ENCODE assay signal across 1 cellular context in the genomic region with DNA sequence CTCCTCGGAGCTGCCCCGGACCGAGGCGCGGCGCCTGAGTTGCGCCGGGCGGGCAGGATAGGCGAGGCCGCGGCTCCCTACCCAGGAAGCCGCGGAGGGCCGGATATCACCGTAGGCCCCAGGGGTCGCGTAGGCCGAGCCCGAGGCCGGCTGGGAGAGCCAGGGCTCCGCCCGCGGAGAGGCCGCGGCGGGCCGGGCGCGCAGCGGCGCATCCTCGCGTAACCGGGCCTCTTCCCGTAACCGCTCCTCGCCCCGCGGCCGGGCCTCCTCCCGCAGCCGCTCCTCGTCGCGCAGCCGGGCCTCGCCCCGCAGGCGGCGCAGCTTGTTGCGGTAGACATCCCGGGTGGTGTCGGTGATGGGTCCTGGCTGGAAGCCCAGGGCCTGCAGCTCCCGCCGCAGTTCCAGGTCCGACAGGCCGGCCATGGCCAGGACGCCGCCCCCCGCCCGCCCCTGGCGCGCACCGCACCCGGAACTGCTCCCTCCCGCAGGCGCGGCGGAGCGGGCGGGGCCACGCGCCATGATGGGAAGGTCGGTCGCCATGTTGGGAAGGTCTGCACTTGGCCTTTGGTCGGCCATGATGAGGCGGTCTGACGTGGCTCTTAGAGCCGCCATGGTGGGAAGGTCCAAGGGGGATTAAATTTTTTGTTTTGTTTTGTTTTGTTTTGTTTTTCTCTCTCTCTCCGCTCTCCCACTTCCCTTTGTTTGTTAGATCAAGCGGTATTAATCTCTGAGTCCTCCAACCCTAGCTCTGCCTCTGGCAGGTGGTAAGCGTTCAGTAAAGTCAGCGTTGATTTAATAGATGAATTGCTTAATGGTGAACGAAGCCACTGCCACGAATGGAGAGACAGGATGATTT.
TF ChIP-seq lines count a peak whose summit lies in the region.

A gene (minus strand): TSS at position 437 of the 856 bp plus-strand sequence. CDS start 14 bp downstream, at position 423.

TF ChIP-seq in HEK293, 187 proteins besides CTCF, POLR2A, EP300 and RAD21 (continued from another document):
- TF ChIP-seq ZNF138 (tag by site-specific recombination; IDR thresholded peaks at IDR 0.05; ENCODE audit: borderline replicate concordance): no peak
- TF ChIP-seq, protein P1, sequence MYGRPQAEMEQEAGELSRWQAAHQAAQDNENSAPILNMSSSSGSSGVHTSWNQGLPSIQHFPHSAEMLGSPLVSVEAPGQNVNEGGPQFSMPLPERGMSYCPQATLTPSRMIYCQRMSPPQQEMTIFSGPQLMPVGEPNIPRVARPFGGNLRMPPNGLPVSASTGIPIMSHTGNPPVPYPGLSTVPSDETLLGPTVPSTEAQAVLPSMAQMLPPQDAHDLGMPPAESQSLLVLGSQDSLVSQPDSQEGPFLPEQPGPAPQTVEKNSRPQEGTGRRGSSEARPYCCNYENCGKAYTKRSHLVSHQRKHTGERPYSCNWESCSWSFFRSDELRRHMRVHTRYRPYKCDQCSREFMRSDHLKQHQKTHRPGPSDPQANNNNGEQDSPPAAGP (tag by site-specific recombination; IDR thresholded peaks at IDR 0.05): 0 out of 2 replicates have a peak, but pooled peaks have one; percentile 86
- TF ChIP-seq, protein P2, sequence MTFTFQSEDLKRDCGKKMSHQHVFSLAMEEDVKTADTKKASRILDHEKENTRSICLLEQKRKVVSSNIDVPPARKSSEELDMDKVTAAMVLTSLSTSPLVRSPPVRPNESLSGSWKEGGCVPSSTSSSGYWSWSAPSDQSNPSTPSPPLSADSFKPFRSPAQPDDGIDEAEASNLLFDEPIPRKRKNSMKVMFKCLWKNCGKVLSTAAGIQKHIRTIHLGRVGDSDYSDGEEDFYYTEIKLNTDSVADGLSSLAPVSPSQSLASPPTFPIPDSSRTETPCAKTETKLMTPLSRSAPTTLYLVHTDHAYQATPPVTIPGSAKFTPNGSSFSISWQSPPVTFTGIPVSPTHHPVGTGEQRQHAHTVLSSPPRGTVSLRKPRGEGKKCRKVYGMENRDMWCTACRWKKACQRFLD (tag by site-specific recombination; IDR thresholded peaks at IDR 0.05): no peak
- no peak for TF ChIP-seq ZNF596 (tag by site-specific recombination; IDR thresholded peaks at IDR 0.05)
- TF ChIP-seq, protein P3, sequence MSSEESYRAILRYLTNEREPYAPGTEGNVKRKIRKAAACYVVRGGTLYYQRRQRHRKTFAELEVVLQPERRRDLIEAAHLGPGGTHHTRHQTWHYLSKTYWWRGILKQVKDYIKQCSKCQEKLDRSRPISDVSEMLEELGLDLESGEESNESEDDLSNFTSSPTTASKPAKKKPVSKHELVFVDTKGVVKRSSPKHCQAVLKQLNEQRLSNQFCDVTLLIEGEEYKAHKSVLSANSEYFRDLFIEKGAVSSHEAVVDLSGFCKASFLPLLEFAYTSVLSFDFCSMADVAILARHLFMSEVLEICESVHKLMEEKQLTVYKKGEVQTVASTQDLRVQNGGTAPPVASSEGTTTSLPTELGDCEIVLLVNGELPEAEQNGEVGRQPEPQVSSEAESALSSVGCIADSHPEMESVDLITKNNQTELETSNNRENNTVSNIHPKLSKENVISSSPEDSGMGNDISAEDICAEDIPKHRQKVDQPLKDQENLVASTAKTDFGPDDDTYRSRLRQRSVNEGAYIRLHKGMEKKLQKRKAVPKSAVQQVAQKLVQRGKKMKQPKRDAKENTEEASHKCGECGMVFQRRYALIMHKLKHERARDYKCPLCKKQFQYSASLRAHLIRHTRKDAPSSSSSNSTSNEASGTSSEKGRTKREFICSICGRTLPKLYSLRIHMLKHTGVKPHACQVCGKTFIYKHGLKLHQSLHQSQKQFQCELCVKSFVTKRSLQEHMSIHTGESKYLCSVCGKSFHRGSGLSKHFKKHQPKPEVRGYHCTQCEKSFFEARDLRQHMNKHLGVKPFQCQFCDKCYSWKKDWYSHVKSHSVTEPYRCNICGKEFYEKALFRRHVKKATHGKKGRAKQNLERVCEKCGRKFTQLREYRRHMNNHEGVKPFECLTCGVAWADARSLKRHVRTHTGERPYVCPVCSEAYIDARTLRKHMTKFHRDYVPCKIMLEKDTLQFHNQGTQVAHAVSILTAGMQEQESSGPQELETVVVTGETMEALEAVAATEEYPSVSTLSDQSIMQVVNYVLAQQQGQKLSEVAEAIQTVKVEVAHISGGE (tag by site-specific recombination; conservative IDR thresholded peaks at IDR 0.05; ENCODE audit: low read depth): peak; percentile 78
- no peak for TF ChIP-seq MEIS1 (CRISPR knock-in tag; IDR thresholded peaks at IDR 0.05; ENCODE audit: borderline replicate concordance)
- TF ChIP-seq, protein P4, sequence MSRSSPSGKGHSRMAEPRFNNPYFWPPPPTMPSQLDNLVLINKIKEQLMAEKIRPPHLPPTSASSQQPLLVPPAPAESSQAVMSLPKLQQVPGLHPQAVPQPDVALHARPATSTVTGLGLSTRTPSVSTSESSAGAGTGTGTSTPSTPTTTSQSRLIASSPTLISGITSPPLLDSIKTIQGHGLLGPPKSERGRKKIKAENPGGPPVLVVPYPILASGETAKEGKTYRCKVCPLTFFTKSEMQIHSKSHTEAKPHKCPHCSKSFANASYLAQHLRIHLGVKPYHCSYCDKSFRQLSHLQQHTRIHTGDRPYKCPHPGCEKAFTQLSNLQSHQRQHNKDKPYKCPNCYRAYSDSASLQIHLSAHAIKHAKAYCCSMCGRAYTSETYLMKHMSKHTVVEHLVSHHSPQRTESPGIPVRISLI (tag by site-specific recombination; IDR thresholded peaks at IDR 0.05): no peak
- TF ChIP-seq PRDM1 (tag by site-specific recombination; IDR thresholded peaks at IDR 0.05): no peak
- no peak; the same call in 1 of the 2 replicates for TF ChIP-seq REPIN1 (tag by site-specific recombination; IDR thresholded peaks at IDR 0.05; ENCODE audit: low read depth)
- TF ChIP-seq ZNF785 (tag by site-specific recombination; IDR thresholded peaks at IDR 0.05): peak; percentile 66; the same call in 1 of the 2 replicates
- TF ChIP-seq, protein P5, sequence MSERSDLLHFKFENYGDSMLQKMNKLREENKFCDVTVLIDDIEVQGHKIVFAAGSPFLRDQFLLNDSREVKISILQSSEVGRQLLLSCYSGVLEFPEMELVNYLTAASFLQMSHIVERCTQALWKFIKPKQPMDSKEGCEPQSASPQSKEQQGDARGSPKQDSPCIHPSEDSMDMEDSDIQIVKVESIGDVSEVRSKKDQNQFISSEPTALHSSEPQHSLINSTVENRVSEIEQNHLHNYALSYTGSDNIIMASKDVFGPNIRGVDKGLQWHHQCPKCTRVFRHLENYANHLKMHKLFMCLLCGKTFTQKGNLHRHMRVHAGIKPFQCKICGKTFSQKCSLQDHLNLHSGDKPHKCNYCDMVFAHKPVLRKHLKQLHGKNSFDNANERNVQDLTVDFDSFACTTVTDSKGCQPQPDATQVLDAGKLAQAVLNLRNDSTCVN (tag by site-specific recombination; optimal IDR thresholded peaks at IDR 0.05): peak; percentile 75
- TF ChIP-seq ZNF623 (tag by site-specific recombination; IDR thresholded peaks at IDR 0.05): no peak
- no peak for TF ChIP-seq ZNF830 (tag by site-specific recombination; IDR thresholded peaks at IDR 0.05; ENCODE audit: low read depth)
- TF ChIP-seq ZNF23 (tag by site-specific recombination; IDR thresholded peaks at IDR 0.05; ENCODE audit: borderline replicate concordance): no peak
- TF ChIP-seq ZNF16 (tag by site-specific recombination; IDR thresholded peaks at IDR 0.05; ENCODE audit: low read depth): no peak
- TF ChIP-seq ZNF335 (tag by site-specific recombination; conservative IDR thresholded peaks at IDR 0.05): peak; percentile 97
- no peak for TF ChIP-seq ZNF132 (tag by site-specific recombination; IDR thresholded peaks at IDR 0.05; ENCODE audit: borderline replicate concordance)
- TF ChIP-seq, protein P6, sequence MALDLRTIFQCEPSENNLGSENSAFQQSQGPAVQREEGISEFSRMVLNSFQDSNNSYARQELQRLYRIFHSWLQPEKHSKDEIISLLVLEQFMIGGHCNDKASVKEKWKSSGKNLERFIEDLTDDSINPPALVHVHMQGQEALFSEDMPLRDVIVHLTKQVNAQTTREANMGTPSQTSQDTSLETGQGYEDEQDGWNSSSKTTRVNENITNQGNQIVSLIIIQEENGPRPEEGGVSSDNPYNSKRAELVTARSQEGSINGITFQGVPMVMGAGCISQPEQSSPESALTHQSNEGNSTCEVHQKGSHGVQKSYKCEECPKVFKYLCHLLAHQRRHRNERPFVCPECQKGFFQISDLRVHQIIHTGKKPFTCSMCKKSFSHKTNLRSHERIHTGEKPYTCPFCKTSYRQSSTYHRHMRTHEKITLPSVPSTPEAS (tag by site-specific recombination; IDR thresholded peaks at IDR 0.05): peak; percentile 26; the same call in 1 of the 2 replicates
- TF ChIP-seq IKZF3 (tag by site-specific recombination; IDR thresholded peaks at IDR 0.05): peak; percentile 37; the same call in 1 of the 2 replicates
- TF ChIP-seq, protein P7, sequence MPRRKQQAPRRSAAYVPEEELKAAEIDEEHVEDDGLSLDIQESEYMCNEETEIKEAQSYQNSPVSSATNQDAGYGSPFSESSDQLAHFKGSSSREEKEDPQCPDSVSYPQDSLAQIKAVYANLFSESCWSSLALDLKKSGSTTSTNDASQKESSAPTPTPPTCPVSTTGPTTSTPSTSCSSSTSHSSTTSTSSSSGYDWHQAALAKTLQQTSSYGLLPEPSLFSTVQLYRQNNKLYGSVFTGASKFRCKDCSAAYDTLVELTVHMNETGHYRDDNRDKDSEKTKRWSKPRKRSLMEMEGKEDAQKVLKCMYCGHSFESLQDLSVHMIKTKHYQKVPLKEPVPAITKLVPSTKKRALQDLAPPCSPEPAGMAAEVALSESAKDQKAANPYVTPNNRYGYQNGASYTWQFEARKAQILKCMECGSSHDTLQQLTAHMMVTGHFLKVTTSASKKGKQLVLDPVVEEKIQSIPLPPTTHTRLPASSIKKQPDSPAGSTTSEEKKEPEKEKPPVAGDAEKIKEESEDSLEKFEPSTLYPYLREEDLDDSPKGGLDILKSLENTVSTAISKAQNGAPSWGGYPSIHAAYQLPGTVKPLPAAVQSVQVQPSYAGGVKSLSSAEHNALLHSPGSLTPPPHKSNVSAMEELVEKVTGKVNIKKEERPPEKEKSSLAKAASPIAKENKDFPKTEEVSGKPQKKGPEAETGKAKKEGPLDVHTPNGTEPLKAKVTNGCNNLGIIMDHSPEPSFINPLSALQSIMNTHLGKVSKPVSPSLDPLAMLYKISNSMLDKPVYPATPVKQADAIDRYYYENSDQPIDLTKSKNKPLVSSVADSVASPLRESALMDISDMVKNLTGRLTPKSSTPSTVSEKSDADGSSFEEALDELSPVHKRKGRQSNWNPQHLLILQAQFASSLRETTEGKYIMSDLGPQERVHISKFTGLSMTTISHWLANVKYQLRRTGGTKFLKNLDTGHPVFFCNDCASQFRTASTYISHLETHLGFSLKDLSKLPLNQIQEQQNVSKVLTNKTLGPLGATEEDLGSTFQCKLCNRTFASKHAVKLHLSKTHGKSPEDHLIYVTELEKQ (tag by site-specific recombination; IDR thresholded peaks at IDR 0.05; ENCODE audit: borderline replicate concordance): no peak
- TF ChIP-seq ZBTB21 (tag by site-specific recombination; IDR thresholded peaks at IDR 0.05): peak; percentile 57; the same call in 1 of the 2 replicates
- TF ChIP-seq ZNF792 (tag by site-specific recombination; IDR thresholded peaks at IDR 0.05): no peak
- TF ChIP-seq KLF9 (tag by site-specific recombination; IDR thresholded peaks at IDR 0.05; ENCODE audit: low read depth): peak; percentile 79
- no peak for TF ChIP-seq ZNF544 (tag by site-specific recombination; IDR thresholded peaks at IDR 0.05)
- TF ChIP-seq SP2 (tag by site-specific recombination; IDR thresholded peaks at IDR 0.05): peak; percentile 71
- TF ChIP-seq ZNF501 (tag by site-specific recombination; IDR thresholded peaks at IDR 0.05): no peak
- TF ChIP-seq ZSCAN30 (tag by site-specific recombination; IDR thresholded peaks at IDR 0.05): peak; percentile 85
- no peak for TF ChIP-seq ZNF292 (tag by site-specific recombination; IDR thresholded peaks at IDR 0.05; ENCODE audit: borderline replicate concordance, low read depth)
- TF ChIP-seq ZNF629 (tag by site-specific recombination; IDR thresholded peaks at IDR 0.05): peak; percentile 70
- no peak for TF ChIP-seq ZNF202 (tag by site-specific recombination; IDR thresholded peaks at IDR 0.05; ENCODE audit: borderline replicate concordance)
- TF ChIP-seq, protein P8, sequence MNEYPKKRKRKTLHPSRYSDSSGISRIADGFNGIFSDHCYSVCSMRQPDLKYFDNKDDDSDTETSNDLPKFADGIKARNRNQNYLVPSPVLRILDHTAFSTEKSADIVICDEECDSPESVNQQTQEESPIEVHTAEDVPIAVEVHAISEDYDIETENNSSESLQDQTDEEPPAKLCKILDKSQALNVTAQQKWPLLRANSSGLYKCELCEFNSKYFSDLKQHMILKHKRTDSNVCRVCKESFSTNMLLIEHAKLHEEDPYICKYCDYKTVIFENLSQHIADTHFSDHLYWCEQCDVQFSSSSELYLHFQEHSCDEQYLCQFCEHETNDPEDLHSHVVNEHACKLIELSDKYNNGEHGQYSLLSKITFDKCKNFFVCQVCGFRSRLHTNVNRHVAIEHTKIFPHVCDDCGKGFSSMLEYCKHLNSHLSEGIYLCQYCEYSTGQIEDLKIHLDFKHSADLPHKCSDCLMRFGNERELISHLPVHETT (tag by site-specific recombination; IDR thresholded peaks at IDR 0.05): peak; percentile 92
- no peak for TF ChIP-seq ZNF529 (tag by site-specific recombination; IDR thresholded peaks at IDR 0.05; ENCODE audit: insufficient replicate concordance)
